ENCODE assay signal across 30 cellular contexts in genomic region chr11:44252999-44253602, GRCh38. TPM values are rescaled to one million over a fixed set of nuclear protein-coding genes. Genes with fewer than 3 reads are reported as not detected.
"Had no signal": no experiment of that assay in that cellular context is flagged by ENCODE, and none has a peak within 500 bp of the region (broad histone marks: within the 10 kb centered on the region; RNA-seq: fewer than 3 reads in every experiment).

No MANE protein-coding gene starts in this region.

- H3K36me3 ChIP-seq: breast epithelium had no signal

- H3K27me3 ChIP-seq: ascending aorta, breast epithelium had no signal

- H3K4me3 ChIP-seq: ascending aorta, breast epithelium had no signal

- H3K4me1 ChIP-seq: ascending aorta, breast epithelium had no signal

- H3K27ac ChIP-seq: ascending aorta, breast epithelium, VCaP had no signal

- DNase-seq: activated CD4-positive, alpha-beta memory T cell treated with anti-CD3 and anti-CD28 coated beads, Interleukin-2, amount 10 ng/mL, durations not matched to agents 7 days and 5 days; activated CD4-positive, alpha-beta T cell treated with anti-CD3 and anti-CD28 coated beads for 1 hour; activated CD4-positive, alpha-beta T cell treated with anti-CD3 and anti-CD28 coated beads for 36 hours; activated CD4-positive, alpha-beta T cell treated with anti-CD3 and anti-CD28 coated beads for 48 hours; activated CD4-positive, alpha-beta T cell treated with anti-CD3 and anti-CD28 coated beads, Interleukin-2, amount 10 ng/mL, durations not matched to agents 7 days and 5 days; activated CD4-positive, alpha-beta T cell treated with anti-CD3 and anti-CD28 coated beads, Interleukin-2, amount 50 U/mL, for 48 hours; activated CD4-positive, CD25-positive, alpha-beta regulatory T cell; activated CD8-positive, alpha-beta memory T cell treated with anti-CD3 and anti-CD28 coated beads for 24 hours; activated CD8-positive, alpha-beta memory T cell treated with anti-CD3 and anti-CD28 coated beads, Interleukin-2, amount 10 ng/mL, durations not matched to agents 7 days and 5 days; activated CD8-positive, alpha-beta memory T cell treated with anti-CD3 and anti-CD28 coated beads, Interleukin-2, amount 50 U/mL, for 48 hours; activated CD8-positive, alpha-beta T cell treated with anti-CD3 and anti-CD28 coated beads, Interleukin-2, amount 10 ng/mL, durations not matched to agents 7 days and 5 days; activated effector memory CD4-positive, alpha-beta T cell treated with Interleukin-2 at 50 U/mL for 16 hours; activated gamma-delta T cell treated with Interleukin-2 at 50 U/mL for 16 hours; activated naive CD4-positive, alpha-beta T cell; activated naive CD4-positive, alpha-beta T cell treated with anti-CD3 and anti-CD28 coated beads for 36 hours; activated naive CD4-positive, alpha-beta T cell treated with anti-CD3 and anti-CD28 coated beads, Interleukin-2, amount 50 U/mL, for 16 hours; activated naive CD8-positive, alpha-beta T cell treated with anti-CD3 and anti-CD28 coated beads for 36 hours; activated T-cell treated with anti-CD3 and anti-CD28 coated beads, Interleukin-2, amount 50 U/mL, for 24 hours; activated T-cell treated with anti-CD3 and anti-CD28 coated beads, Interleukin-2, amount 50 U/mL, for 48 hours; amygdala; anterior cingulate cortex; central memory CD4-positive, alpha-beta T cell; T-helper 1 cell; T-helper 2 cell; T-helper 9 cell had no signal

RNA-seq across cellular contexts. Expression of gene ALX4, which starts 56.8 kb away (rescaled TPM):
- total RNA-seq: activated CD4-positive, alpha-beta memory T cell treated with anti-CD3 and anti-CD28 coated beads, Interleukin-2, amount 10 ng/mL, durations not matched to agents 7 days and 5 days; activated CD4-positive, alpha-beta T cell treated with anti-CD3 and anti-CD28 coated beads for 36 hours; activated CD4-positive, alpha-beta T cell treated with anti-CD3 and anti-CD28 coated beads, Interleukin-2, amount 10 ng/mL, durations not matched to agents 7 days and 5 days; activated CD8-positive, alpha-beta memory T cell treated with anti-CD3 and anti-CD28 coated beads, Interleukin-2, amount 10 ng/mL, durations not matched to agents 7 days and 5 days; activated CD8-positive, alpha-beta T cell treated with anti-CD3 and anti-CD28 coated beads, Interleukin-2, amount 10 ng/mL, durations not matched to agents 7 days and 5 days; activated naive CD4-positive, alpha-beta T cell treated with anti-CD3 and anti-CD28 coated beads for 36 hours; activated naive CD4-positive, alpha-beta T cell treated with anti-CD3 and anti-CD28 coated beads, Interleukin-2, amount 50 U/mL, for 72 hours; activated naive CD8-positive, alpha-beta T cell treated with anti-CD3 and anti-CD28 coated beads for 36 hours; activated T-helper 2 cell treated with anti-CD3 and anti-CD28 coated beads, Interferon-gamma antibody, Interleukin-2, Interleukin-4, amounts not matched to agents 10 μg/mL and 5 μg/mL and 100 μg/mL, durations not matched to agents 14 hours and 24 hours and 36 hours; ascending aorta had no signal
